ENCODE assay signal across 26 cellular contexts in the genomic region with DNA sequence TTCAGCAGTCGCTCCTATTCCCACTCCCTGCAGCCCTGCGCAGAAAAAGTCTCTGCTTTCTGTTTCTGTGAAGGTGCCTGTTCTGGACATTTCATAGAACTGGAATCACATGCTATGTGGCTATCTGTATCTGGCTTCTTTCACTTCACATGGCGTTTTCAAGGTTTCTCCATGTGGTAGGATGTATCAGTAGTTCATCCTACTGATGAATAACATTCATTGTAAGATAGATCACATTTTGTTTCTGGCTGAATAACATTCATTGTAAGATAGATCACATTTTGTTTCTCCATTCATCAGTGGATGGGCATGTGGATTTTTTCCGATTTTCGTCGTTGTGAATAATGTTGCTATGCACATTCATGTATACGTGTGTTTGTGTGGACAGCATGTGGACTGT. TPM values are rescaled to one million over a fixed set of nuclear protein-coding genes. Genes with fewer than 3 reads are reported as not detected.
"Had no signal": no experiment of that assay in that cellular context is flagged by ENCODE, and none has a peak within 500 bp of the region (broad histone marks: within the 10 kb centered on the region; RNA-seq: fewer than 3 reads in every experiment).

No MANE protein-coding gene starts in this region.

- H3K4me1 ChIP-seq: right lobe of liver, suprapubic skin had no signal

- H3K4me3 Mint-ChIP-seq: memory B cell; naive thymus-derived CD8-positive, alpha-beta T cell; nephron; neural crest cell; stimulated activated naive CD8-positive, alpha-beta T cell treated with anti-CD3 and anti-CD28 coated beads, Interleukin-15, Interleukin-2, amounts not matched to agents 100 ng/mL and 50 ng/mL, for 24 hours had no signal

- H3K27ac ChIP-seq: hepatocyte, left ventricle myocardium inferior, neutrophil, parathyroid adenoma, right atrium auricular region, right lobe of liver, suprapubic skin, thoracic aorta, tibial artery, upper lobe of right lung had no signal

- H3K9me3 ChIP-seq: left ventricle myocardium inferior, neutrophil, right atrium auricular region, right lobe of liver, suprapubic skin, thoracic aorta, tibial artery, upper lobe of right lung had no signal

- H3K36me3 ChIP-seq: neutrophil, right atrium auricular region, right lobe of liver, suprapubic skin, thoracic aorta, upper lobe of right lung had no signal

- H3K36me3 Mint-ChIP-seq: memory B cell; naive thymus-derived CD8-positive, alpha-beta T cell had no signal

- H3K27ac Mint-ChIP-seq: memory B cell; naive thymus-derived CD8-positive, alpha-beta T cell; progenitor cell of endocrine pancreas; stimulated activated naive CD8-positive, alpha-beta T cell treated with anti-CD3 and anti-CD28 coated beads, Interleukin-15, Interleukin-2, amounts not matched to agents 100 ng/mL and 50 ng/mL, for 24 hours had no signal

- H3K4me3 ChIP-seq: hepatocyte, left ventricle myocardium inferior, lung, right atrium auricular region, right lobe of liver, skin epidermis, suprapubic skin, thoracic aorta, tibial artery, upper lobe of right lung had no signal

- H3K9me3 Mint-ChIP-seq: memory B cell; nephron; neural crest cell; stimulated activated naive CD8-positive, alpha-beta T cell treated with anti-CD3 and anti-CD28 coated beads, Interleukin-15, Interleukin-2, amounts not matched to agents 100 ng/mL and 50 ng/mL, for 24 hours had no signal

- H3K4me1 Mint-ChIP-seq: memory B cell had no signal

- DNase-seq: islet precursor cell; left ventricle myocardium inferior; naive thymus-derived CD8-positive, alpha-beta T cell; occipital lobe; right lobe of liver; stimulated activated CD4-positive, alpha-beta T cell treated with anti-CD3 and anti-CD28 coated beads, Interleukin-12 subunit alpha, Interleukin-12 subunit beta, amount 100 ng/mL, for 4 hours; stimulated activated CD4-positive, alpha-beta T cell treated with anti-CD3 and anti-CD28 coated beads, Interleukin-15, amount 100 ng/mL, for 24 hours; stimulated activated CD4-positive, alpha-beta T cell treated with anti-CD3 and anti-CD28 coated beads, Interleukin-2, amount 100 ng/mL, for 24 hours; stimulated activated CD4-positive, alpha-beta T cell treated with anti-CD3 and anti-CD28 coated beads, Interleukin-4, amount 100 ng/mL, for 1 hour; stimulated activated naive CD4-positive, alpha-beta T cell; tibial artery; trophoblast cell had no signal

- H3K27me3 ChIP-seq: neutrophil, right atrium auricular region, right lobe of liver, suprapubic skin, tibial artery, upper lobe of right lung had no signal

- ATAC-seq: naive thymus-derived CD8-positive, alpha-beta T cell; right lobe of liver; upper lobe of right lung had no signal

RNA-seq across cellular contexts. Expression of a gene that starts 44.5 kb away (rescaled TPM):
- total RNA-seq: naive thymus-derived CD8-positive, alpha-beta T cell had no signal
